24 cellular contexts compared by ENCODE assay signal in genomic region chr1:222736972-222737371, GRCh38. TPM values are rescaled to one million over a fixed set of nuclear protein-coding genes. Genes with fewer than 3 reads are reported as not detected.
DNase-seq lines count a peak whose midpoint lies in the region; ATAC-seq, FAIRE-seq and TF ChIP-seq lines count a peak whose summit lies in the region.
"Had no signal": no experiment of that assay in that cellular context is flagged by ENCODE, and none has a peak within 500 bp of the region (broad histone marks: within the 10 kb centered on the region; RNA-seq: fewer than 3 reads in every experiment).

TSS of gene FAM177B (plus strand) at chr1:222737202. CDS start at chr1:222746546, 9,344 bp downstream.

- TF ChIP-seq CTCF in bronchial epithelial cell (IDR thresholded peaks at IDR 0.05; ENCODE audit: insufficient read depth, low read length, severe bottlenecking) (no peak), HepG2 (CRISPR knock-in tag; IDR thresholded peaks at IDR 0.05) (no peak)

- H3K4me2 ChIP-seq in HepG2 (ENCODE audit: low read depth, low read length), result no peak within 1 kb of the TSS

- TF ChIP-seq EP300 in HepG2 (IDR thresholded peaks at IDR 0.05; ENCODE audit: low read depth in 2 of 2, low read length in 2 of 2), result no peak
- TF ChIP-seq EP300 in HepG2 (CRISPR knock-in tag; IDR thresholded peaks at IDR 0.05; ENCODE audit: borderline replicate concordance), result no peak

- DNase-seq in NCI-H510A treated with DMSO at 0.1 percent for 48 hours (lab: John Stamatoyannopoulos, UW) (peak; percentile 3), NCI-H510A (lab: John Stamatoyannopoulos, UW) (no peak), bronchial epithelial cell (ENCODE audit: low read depth) (peak; percentile 81), HepG2 (ENCODE audit: low spot score) (no peak), SK-N-DZ (ENCODE audit: low spot score) (no peak), pons (ENCODE audit: low spot score) (no peak), NCI-H128 (lab: John Stamatoyannopoulos, UW; ENCODE audit: unreplicated experiment) (no peak)
- DNase-seq: activated CD4-positive, alpha-beta T cell treated with anti-CD3 and anti-CD28 coated beads, Interleukin-2, amount 50 U/mL, for 48 hours; activated T-cell treated with anti-CD3 and anti-CD28 coated beads, Interleukin-2, amount 50 U/mL, for 4 hours; body of pancreas; C1 segment of cervical spinal cord; heart left ventricle; kidney; NCI-H2029; NCI-H82 had no signal

- CTCF ChIA-PET in HepG2 (lab: Yijun Ruan, JAX; ENCODE audit: low intra/inter-chr PET ratio, low total read pairs), result interaction anchor here (1.1 kb wide), 1 partner anchor 344 kb away, joined by 3 read pairs; no protein-coding TSS in a partner anchor

- H3K9ac ChIP-seq in HepG2 (ENCODE audit: insufficient read depth, low read depth, low read length), result no peak within 1 kb of the TSS

- H3K27ac ChIP-seq in HepG2 (ENCODE audit: extremely low read length, insufficient read depth, low read length), result no peak within 1 kb of the TSS
- H3K27ac ChIP-seq: body of pancreas, heart left ventricle had no signal

- ATAC-seq in HepG2 (no peak), GM19463 (IDR thresholded peaks at IDR 0.05; ENCODE audit: unreplicated experiment) (no peak)
- ATAC-seq: activated naive CD4-positive, alpha-beta T cell treated with anti-CD3 and anti-CD28 coated beads, Interleukin-2, amount 50 U/mL, for 72 hours; activated T-cell treated with anti-CD3 and anti-CD28 coated beads, Interleukin-2, amount 50 U/mL, for 4 hours; body of pancreas; heart left ventricle; Panc1; stimulated activated memory B cell treated with anti-CD40 and anti-IgM and Interleukin-4, amounts not matched to agents 10 μg/mL and 1 μg/mL and 100 μg/mL, for 72 hours had no signal

- no peak for TF ChIP-seq POLR2A in HepG2 (IDR thresholded peaks at IDR 0.05; ENCODE audit: insufficient read depth in 1 of 2, low read depth in 2 of 2, low read length in 2 of 2)

- H2AFZ ChIP-seq in HepG2 (ENCODE audit: low read length), result no peak within 1 kb of the TSS

- WGBS in HepG2 (ENCODE audit: low lambda C conversion rate), result 27% methylated on average over 1 of the region's 1 CpG

- no TSS peak for BruUV-seq in HepG2 (replicated peaks; lab: Mats Ljungman, UMichigan)

- no peak for TF ChIP-seq RAD21 in HepG2 (CRISPR knock-in tag; IDR thresholded peaks at IDR 0.05)

- H3K27me3 ChIP-seq in bronchial epithelial cell (ENCODE audit: control insufficient read depth, insufficient read depth, low read length), result no peaks in the 10 kb centered on the region
- H3K27me3 ChIP-seq in HepG2 (ENCODE audit: control insufficient read depth in 1 of 2, insufficient read depth in 2 of 2, low read length in 2 of 2), result no peaks in the 10 kb centered on the region
- H3K27me3 ChIP-seq: body of pancreas, heart left ventricle, tibial nerve had no signal

- H3K4me1 ChIP-seq in HepG2 (ENCODE audit: insufficient read depth, low read length), result no peaks in the 10 kb centered on the region
- H3K4me1 ChIP-seq: body of pancreas had no signal

- no peaks in the 10 kb centered on the region for H4K20me1 ChIP-seq in HepG2 (ENCODE audit: insufficient read depth, low read length)

- no peak for FAIRE-seq in bronchial epithelial cell (lab: Jason Lieb, UNC)
- no peak for FAIRE-seq in HepG2 (lab: Jason Lieb, UNC)
- FAIRE-seq: kidney had no signal

- intact Hi-C loops in HepG2 (cut with micrococcal nuclease; ENCODE audit: unreplicated experiment), result no loop called here

- in situ Hi-C loops in HepG2 (cut with HindIII; ENCODE audit: extremely low pct_ligation_motif_present, low pct_unique_long_range_greater_than_20kb), result no loop called here

- no peaks in the 10 kb centered on the region for H3K9me3 ChIP-seq in HepG2 (ENCODE audit: low read length)
- H3K9me3 ChIP-seq: body of pancreas, heart left ventricle, tibial nerve had no signal

- H3K79me2 ChIP-seq in HepG2 (ENCODE audit: insufficient read depth, low read length), result no peaks in the 10 kb centered on the region

- H3K36me3 ChIP-seq in bronchial epithelial cell (ENCODE audit: control insufficient read depth, insufficient read depth, low read length) (no peaks in the 10 kb centered on the region), HepG2 (replicated peaks in 1 of 2; ENCODE audit: control insufficient read depth in 1 of 2, insufficient read depth in 2 of 2, low read length in 2 of 2) (peaks cover 3 to 24% of the 10 kb centered on the region in 2 experiments; a peak in 4 of 5 replicates)

- H3K4me3 ChIP-seq in bronchial epithelial cell (ENCODE audit: low read depth, low read length), result no peak within 1 kb of the TSS
- H3K4me3 ChIP-seq in HepG2 (replicated peaks in 1 of 3; ENCODE audit: insufficient read depth in 1 of 3, low read depth in 2 of 3, low read length in 3 of 3), result no peak within 1 kb of the TSS
- H3K4me3 ChIP-seq: body of pancreas, heart left ventricle, tibial nerve had no signal

- POLR2A ChIA-PET in HepG2 (lab: Yijun Ruan, JAX), result interaction anchor here (0.9 kb wide), 1 partner anchor 24 kb away, joined by 4 read pairs; no protein-coding TSS in a partner anchor

TF ChIP-seq in HepG2, 621 proteins besides CTCF, POLR2A, EP300 and RAD21:
- TF ChIP-seq HNRNPUL1 (IDR thresholded peaks at IDR 0.05; ENCODE audit: low read depth, low read length), result no peak
- TF ChIP-seq ZNF589 (CRISPR knock-in tag; conservative IDR thresholded peaks at IDR 0.05), result no peak
- TF ChIP-seq, protein P1, sequence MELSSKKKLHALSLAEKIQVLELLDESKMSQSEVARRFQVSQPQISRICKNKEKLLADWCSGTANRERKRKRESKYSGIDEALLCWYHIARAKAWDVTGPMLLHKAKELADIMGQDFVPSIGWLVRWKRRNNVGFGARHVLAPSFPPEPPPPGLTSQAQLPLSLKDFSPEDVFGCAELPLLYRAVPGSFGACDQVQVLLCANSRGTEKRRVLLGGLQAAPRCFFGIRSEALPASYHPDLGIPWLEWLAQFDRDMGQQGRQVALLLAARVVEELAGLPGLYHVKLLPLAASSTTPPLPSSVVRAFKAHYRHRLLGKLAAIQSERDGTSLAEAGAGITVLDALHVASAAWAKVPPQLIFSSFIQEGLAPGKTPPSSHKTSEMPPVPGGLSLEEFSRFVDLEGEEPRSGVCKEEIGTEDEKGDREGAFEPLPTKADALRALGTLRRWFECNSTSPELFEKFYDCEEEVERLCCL (CRISPR knock-in tag; IDR thresholded peaks at IDR 0.05; ENCODE audit: borderline replicate concordance), result no peak
- peak; percentile 95 for TF ChIP-seq ZNF205 (CRISPR knock-in tag; IDR thresholded peaks at IDR 0.05)

RNA-seq across cellular contexts. Expression of gene FAM177B, which starts in this region (rescaled TPM):
- total RNA-seq in bronchial epithelial cell, result 0.38 TPM in 1 of 2 replicates, not detected in the other
- total RNA-seq in HepG2 (2016; rRNA removed; fragmentation: Illumina TruSeq; extraction: Trizol), result not detected in 2 replicates
- total RNA-seq in HepG2 (2016; cell fraction: cytosol; rRNA removed; fragmentation: Illumina TruSeq; extraction: Trizol; ENCODE audit: low read depth), result not detected in 2 replicates
- not detected in 2 replicates for total RNA-seq in HepG2 (2016; cell fraction: insoluble cytoplasmic fraction; rRNA removed; fragmentation: Illumina TruSeq; extraction: Trizol)
- not detected in 2 replicates for total RNA-seq in HepG2 (2016; cell fraction: membrane; rRNA removed; fragmentation: Illumina TruSeq; extraction: Trizol)
- total RNA-seq in HepG2 (2016; cell fraction: nucleus; rRNA removed; fragmentation: Illumina TruSeq; extraction: Trizol), result not detected in 2 replicates
- polyA plus RNA-seq in HepG2 (2011; rRNA removed), result 0.05 and 0.20 TPM in 2 replicates
- not detected in 2 replicates for polyA plus RNA-seq in HepG2 (2011; cell fraction: cytosol; rRNA removed)
- 0.08 TPM in 1 of 2 replicates, not detected in the other for polyA plus RNA-seq in HepG2 (2011; cell fraction: nucleus; rRNA removed)
- 0.27 and 0.86 TPM in 2 replicates for polyA plus RNA-seq in HepG2 (2012)
- not detected in 2 replicates for polyA plus RNA-seq in HepG2 (2016; cell fraction: cytosol; fragmentation: Illumina TruSeq; extraction: Trizol; ENCODE audit: low read depth)
- not detected in 2 replicates for polyA plus RNA-seq in HepG2 (2016; cell fraction: insoluble cytoplasmic fraction; fragmentation: Illumina TruSeq; extraction: Trizol; ENCODE audit: low read depth)
- not detected in 2 replicates for polyA plus RNA-seq in HepG2 (2016; cell fraction: membrane; fragmentation: Illumina TruSeq; extraction: Trizol; ENCODE audit: low read depth)
- polyA plus RNA-seq in HepG2 (2016; cell fraction: nucleus; fragmentation: Illumina TruSeq; extraction: Trizol; ENCODE audit: insufficient read depth, low read depth), result not detected in 2 replicates
- polyA minus RNA-seq in HepG2 (2011; rRNA and poly(A)+ RNA removed; ENCODE audit: low replicate concordance), result not detected in 2 replicates
- not detected in 2 replicates for polyA minus RNA-seq in HepG2 (2011; cell fraction: cytosol; rRNA and poly(A)+ RNA removed)
- polyA minus RNA-seq in HepG2 (2011; cell fraction: nucleus; rRNA and poly(A)+ RNA removed), result 0.25 TPM in 1 of 2 replicates, not detected in the other
- polyA plus RNA-seq in SK-N-DZ (2014; cell fraction: cytosol; rRNA removed), result not detected in 2 replicates
- not detected in 2 replicates for polyA plus RNA-seq in SK-N-DZ (2014; cell fraction: nucleus; rRNA removed)
- total RNA-seq: A172; activated T-cell treated with anti-CD3 and anti-CD28 coated beads, Interleukin-2, amount 50 U/mL, for 4 hours; Daoy; dermis microvascular lymphatic vessel endothelial cell; posterior vena cava had no signal

Comparison
In these comparisons a context has a peak if more than half of its experiments do, and no peak if none do; other contexts are left out.
1. Peak in DNase-seq in bronchial epithelial cell; RNA of the gene not detected or under 1 TPM.